Comparison of ENCODE assay signal across 9 cellular contexts in the genomic region with DNA sequence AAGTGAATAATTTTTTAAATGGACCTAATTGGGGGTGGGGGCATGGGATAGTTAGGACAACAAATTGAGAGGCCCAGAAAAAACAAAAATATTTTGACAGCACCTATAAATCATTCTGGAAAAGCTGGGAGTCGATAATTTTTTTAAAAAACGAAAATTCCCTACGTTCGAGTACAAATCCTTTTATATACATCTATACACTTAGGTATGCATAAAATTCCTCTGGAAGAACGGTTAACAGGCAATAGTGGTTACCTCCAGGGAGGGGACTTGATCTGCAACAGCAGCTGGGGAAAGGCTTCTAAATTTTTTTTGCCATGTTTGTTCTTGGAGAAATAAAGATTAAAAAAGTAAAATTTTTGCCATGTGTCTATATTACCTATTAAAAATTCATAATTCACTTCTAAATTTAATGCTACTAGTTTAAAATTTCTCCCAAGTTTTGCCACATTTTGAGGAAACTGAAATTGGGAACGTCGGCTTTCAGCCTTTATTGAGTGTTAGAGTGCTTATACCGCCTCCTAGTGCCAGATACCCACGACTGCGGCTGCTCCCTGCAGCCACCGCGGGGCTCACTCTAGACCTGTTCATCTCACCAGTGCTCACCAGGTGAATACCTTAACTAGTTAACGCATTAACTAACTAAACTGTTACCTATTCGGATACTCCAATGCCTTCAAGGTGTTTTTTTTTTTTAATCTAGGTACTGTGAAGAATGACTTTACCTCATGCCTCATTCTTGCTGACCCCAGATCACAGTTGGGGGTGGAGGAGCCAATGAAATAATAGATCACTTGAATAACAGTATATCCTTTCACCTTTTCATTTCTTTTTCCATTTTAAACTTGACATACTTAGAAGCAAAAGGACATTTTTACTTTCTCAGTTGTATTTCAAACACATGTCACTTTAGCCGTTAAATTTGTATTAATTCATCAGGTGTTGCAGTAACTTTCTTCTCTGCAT. TPM values are rescaled to one million over a fixed set of nuclear protein-coding genes. Genes with fewer than 3 reads are reported as not detected.
A peak's percentile ranks its signal among the peaks of the same experiment; 100 is the strongest.
DNase-seq lines count a peak whose midpoint lies in the region; ATAC-seq, FAIRE-seq and TF ChIP-seq lines count a peak whose summit lies in the region.
"Had no signal": no experiment of that assay in that cellular context is flagged by ENCODE, and none has a peak within 500 bp of the region (broad histone marks: within the 10 kb centered on the region; RNA-seq: fewer than 3 reads in every experiment).

No MANE protein-coding gene starts in this region.

- H3K4me2 ChIP-seq in A549: no peak overlapping the region

- H3K4me3 ChIP-seq in A549: no peak overlapping the region

- POLR2A ChIA-PET in A549 (lab: Yijun Ruan, JAX): no interaction called here

- no peak for FAIRE-seq in A549 (lab: Jason Lieb, UNC)

- peak in 1 of 2 experiments; percentile 20; a peak in 2 of 5 replicates for TF ChIP-seq RAD21 in A549 (conservative IDR thresholded peaks at IDR 0.05 in 1 of 2, IDR thresholded peaks at IDR 0.05 in 1 of 2)

- TF ChIP-seq CTCF in A549 (IDR thresholded peaks at IDR 0.05): peak; percentile 45

- no peak overlapping the region for H3K27ac ChIP-seq in A549
- H3K27ac ChIP-seq: parathyroid adenoma had no signal

- no peaks in the 10 kb centered on the region for H3K4me1 ChIP-seq in A549
- H3K4me1 ChIP-seq: parathyroid adenoma had no signal

- WGBS in A549 (ENCODE audit: missing lambda C conversion rate): 27% methylated on average over 15 of the region's 15 CpGs

- no peaks in the 10 kb centered on the region for H3K9me3 ChIP-seq in A549

- CTCF ChIA-PET in A549 (lab: Yijun Ruan, JAX): interaction anchor here (0.6 to 1.3 kb wide), 5 partner anchors 16 to 89 kb away, joined by 3 read pairs; no protein-coding TSS in a partner anchor

- TF ChIP-seq POLR2A in A549 (IDR thresholded peaks at IDR 0.05; ENCODE audit: low read length): no peak

- peak in 1 of 2 experiments; percentile 36 for DNase-seq in A549 (ENCODE audit: low read depth in 1 of 2, low spot score in 1 of 2)
- peak; percentile 27 for DNase-seq in GM19238 (ENCODE audit: insufficient read length, low spot score)
- DNase-seq in activated CD4-positive, alpha-beta T cell treated with anti-CD3 and anti-CD28 coated beads, Interleukin-2, amount 50 U/mL, for 4 hours: peak; percentile 3 to 16
- peak; percentile 67 for DNase-seq in islet precursor cell
- DNase-seq in NCI-H446 (lab: John Stamatoyannopoulos, UW): no peak
- DNase-seq in DMS153 (lab: John Stamatoyannopoulos, UW): no peak
- DNase-seq in NCI-H1092 (lab: John Stamatoyannopoulos, UW): no peak

- TF ChIP-seq EP300 in A549 (IDR thresholded peaks at IDR 0.05): no peak

- ATAC-seq in A549 (peak in 1 of 2 experiments; percentile 77; a peak in 3 of 6 replicates), HG02610 (IDR thresholded peaks at IDR 0.05; ENCODE audit: unreplicated experiment) (no peak)

TF ChIP-seq in A549, 52 proteins besides CTCF, POLR2A, EP300 and RAD21:
- no peak for TF ChIP-seq POLR2AphosphoS2 (conservative IDR thresholded peaks at IDR 0.05; ENCODE audit: low read length)
- peak; percentile 80; the same call in 1 of the 2 replicates for TF ChIP-seq RNF2 (IDR thresholded peaks at IDR 0.05; ENCODE audit: borderline replicate concordance, low read depth)
- TF ChIP-seq, protein P1, sequence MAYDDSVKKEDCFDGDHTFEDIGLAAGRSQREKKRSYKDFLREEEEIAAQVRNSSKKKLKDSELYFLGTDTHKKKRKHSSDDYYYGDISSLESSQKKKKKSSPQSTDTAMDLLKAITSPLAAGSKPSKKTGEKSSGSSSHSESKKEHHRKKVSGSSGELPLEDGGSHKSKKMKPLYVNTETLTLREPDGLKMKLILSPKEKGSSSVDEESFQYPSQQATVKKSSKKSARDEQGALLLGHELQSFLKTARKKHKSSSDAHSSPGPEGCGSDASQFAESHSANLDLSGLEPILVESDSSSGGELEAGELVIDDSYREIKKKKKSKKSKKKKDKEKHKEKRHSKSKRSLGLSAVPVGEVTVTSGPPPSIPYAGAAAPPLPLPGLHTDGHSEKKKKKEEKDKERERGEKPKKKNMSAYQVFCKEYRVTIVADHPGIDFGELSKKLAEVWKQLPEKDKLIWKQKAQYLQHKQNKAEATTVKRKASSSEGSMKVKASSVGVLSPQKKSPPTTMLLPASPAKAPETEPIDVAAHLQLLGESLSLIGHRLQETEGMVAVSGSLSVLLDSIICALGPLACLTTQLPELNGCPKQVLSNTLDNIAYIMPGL (CRISPR knock-in tag; IDR thresholded peaks at IDR 0.05; ENCODE audit: borderline replicate concordance): no peak
- peak; percentile 32; the same call in 2 of the 3 replicates for TF ChIP-seq SMC3 (IDR thresholded peaks at IDR 0.05)
- TF ChIP-seq HOXA7 (CRISPR knock-in tag; IDR thresholded peaks at IDR 0.05): no peak

RNA-seq across cellular contexts. Expression of gene BHMT, which starts 1.8 kb away (rescaled TPM):
- polyA plus RNA-seq in A549 (2011; rRNA removed) (not detected in 2 replicates), A549 (2017; fragmentation: RNase III; extraction: RNeasy Plus Mini Kit Qiagen cat#74134 plus additional on column Dnase treatment) (not detected in 3 replicates)
- not detected in 2 replicates for polyA plus RNA-seq in A549 (2012; cell fraction: cytosol; rRNA removed)
- polyA plus RNA-seq in A549 (2012; cell fraction: nucleus; rRNA removed): not detected in 2 replicates
- not detected in 2 replicates for polyA minus RNA-seq in A549 (2011; rRNA and poly(A)+ RNA removed)

RNA-seq across cellular contexts. Expression of gene BHMT2, which starts 40.2 kb away (rescaled TPM):
- polyA plus RNA-seq in A549 (2011; rRNA removed) (not detected in 2 replicates), A549 (2017; fragmentation: RNase III; extraction: RNeasy Plus Mini Kit Qiagen cat#74134 plus additional on column Dnase treatment) (not detected in 3 replicates)
- polyA plus RNA-seq in A549 (2012; cell fraction: cytosol; rRNA removed): not detected in 2 replicates
- polyA plus RNA-seq in A549 (2012; cell fraction: nucleus; rRNA removed): not detected in 2 replicates
- not detected in 2 replicates for polyA minus RNA-seq in A549 (2011; rRNA and poly(A)+ RNA removed)

RNA-seq across cellular contexts. Expression of gene DMGDH, which starts 40.3 kb away (rescaled TPM):
- polyA plus RNA-seq in A549 (2011; rRNA removed) (1.5 and 2.2 TPM in 2 replicates), A549 (2017; fragmentation: RNase III; extraction: RNeasy Plus Mini Kit Qiagen cat#74134 plus additional on column Dnase treatment) (not detected in 3 replicates)
- not detected in 2 replicates for polyA plus RNA-seq in A549 (2012; cell fraction: cytosol; rRNA removed)
- polyA plus RNA-seq in A549 (2012; cell fraction: nucleus; rRNA removed): not detected in 2 replicates
- polyA minus RNA-seq in A549 (2011; rRNA and poly(A)+ RNA removed): 1.9 and 4.8 TPM in 2 replicates

Comparison
In these comparisons a context has a peak if more than half of its experiments do, and no peak if none do; other contexts are left out.
1. DNase-seq: peak in GM19238 (single experiment), activated CD4-positive, alpha-beta T cell treated with anti-CD3 and anti-CD28 coated beads, Interleukin-2, amount 50 U/mL, for 4 hours (2 of 2) and islet precursor cell (single experiment); none in NCI-H446 (0 of 2), DMS153 (single experiment) and NCI-H1092 (single experiment).